Comparison of ENCODE assay signal across 10 cellular contexts in the genomic region with DNA sequence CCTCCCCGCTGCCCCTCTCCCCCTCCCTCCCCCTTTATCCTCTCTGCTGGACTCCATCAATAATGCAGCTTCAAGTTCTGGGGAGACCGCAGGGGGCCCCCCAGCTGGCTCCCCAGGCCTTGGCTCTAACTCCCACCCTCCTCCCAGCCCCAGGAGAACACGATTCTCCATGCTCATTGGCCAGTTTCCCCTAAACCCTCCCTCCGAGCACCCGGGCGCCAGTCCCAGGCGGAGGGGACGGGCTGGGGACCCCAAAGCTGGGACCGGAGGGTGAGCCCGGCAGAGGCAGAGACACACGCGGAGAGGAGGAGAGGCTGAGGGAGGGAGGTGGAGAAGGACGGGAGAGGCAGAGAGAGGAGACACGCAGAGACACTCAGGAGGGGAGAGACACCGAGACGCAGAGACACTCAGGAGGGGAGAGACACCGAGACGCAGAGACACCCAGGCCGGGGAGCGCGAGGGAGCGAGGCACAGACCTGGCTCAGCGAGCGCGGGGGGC. TPM values are rescaled to one million over a fixed set of nuclear protein-coding genes. Genes with fewer than 3 reads are reported as not detected.
A peak's percentile ranks its signal among the peaks of the same experiment; 100 is the strongest.
DNase-seq lines count a peak whose midpoint lies in the region; ATAC-seq and TF ChIP-seq lines count a peak whose summit lies in the region.
"Had no signal": no experiment of that assay in that cellular context is flagged by ENCODE, and none has a peak within 500 bp of the region (broad histone marks: within the 10 kb centered on the region; RNA-seq: fewer than 3 reads in every experiment).

A gene (plus strand): TSS at position 282 of the 499 bp plus-strand sequence. CDS start 441 bp downstream, outside the sequence.

- no peak for DNase-seq in activated naive CD8-positive, alpha-beta T cell treated with anti-CD3 and anti-CD28 coated beads, Interleukin-2, amount 50 U/mL, for 24 hours
- DNase-seq in skeletal muscle cell (ENCODE audit: low read depth), result no peak
- no peak for DNase-seq in NOMO-1 treated with dmso at 0.1 percent for 144 hours (lab: John Stamatoyannopoulos, UW; ENCODE audit: unreplicated experiment)
- no peak for DNase-seq in MV-4-11 (lab: John Stamatoyannopoulos, UW)
- DNase-seq in inferior parietal cortex (ENCODE audit: extremely low spot score), result no peak

- POLR2A ChIA-PET in HEK293 (lab: Yijun Ruan, JAX), result interaction anchor here (0.5 to 3.7 kb wide), 4 partner anchors 10 to 117 kb away, joined by 3 to 12 read pairs (median 3); a partner anchor contains a TSS

- TF ChIP-seq CTCF in HEK293 (tag by site-specific recombination; IDR thresholded peaks at IDR 0.05), result no peak

- H3K27ac ChIP-seq in HEK293 (ENCODE audit: extremely low read depth, low read depth, low read length), result no peak within 1 kb of the TSS
- no peak within 1 kb of the TSS for H3K27ac ChIP-seq in iPS-18a (ENCODE audit: low read length)
- H3K27ac ChIP-seq: HL-60 had no signal

- no peak within 1 kb of the TSS for H3K27ac Mint-ChIP-seq in activated naive CD8-positive, alpha-beta T cell treated with anti-CD3 and anti-CD28 coated beads, Interleukin-2, amount 50 U/mL, for 24 hours

- ATAC-seq in activated naive CD8-positive, alpha-beta T cell treated with anti-CD3 and anti-CD28 coated beads, Interleukin-2, amount 50 U/mL, for 24 hours, result no peak
- no peak for ATAC-seq in esophagus mucosa

- H3K36me3 ChIP-seq in HEK293 (ENCODE audit: control insufficient read depth in 2 of 2, insufficient read depth in 1 of 2, low read length in 2 of 2), result no peaks in the 10 kb centered on the region
- no peaks in the 10 kb centered on the region for H3K36me3 ChIP-seq in iPS-18a (ENCODE audit: control insufficient read depth, low read depth, low read length)

- H3K9me3 ChIP-seq in HEK293 (ENCODE audit: control insufficient read depth, insufficient read depth, low read depth, low read length) (no peaks in the 10 kb centered on the region), iPS-18a (ENCODE audit: control insufficient read depth, low read depth, low read length) (no peaks in the 10 kb centered on the region)

- H3K4me3 ChIP-seq in HEK293 (ENCODE audit: low read depth, low read length) (peak within 1 kb of the TSS; percentile 10; the same call in 1 of the 2 replicates), iPS-18a (ENCODE audit: low read length) (peak within 1 kb of the TSS; percentile 67), skeletal muscle cell (ENCODE audit: low read depth, low read length) (peak within 1 kb of the TSS; percentile 32)

- no peaks in the 10 kb centered on the region for H3K36me3 Mint-ChIP-seq in activated naive CD8-positive, alpha-beta T cell treated with anti-CD3 and anti-CD28 coated beads, Interleukin-2, amount 50 U/mL, for 24 hours (ENCODE audit: low read depth)

- peaks cover 54% of the 10 kb centered on the region for H3K27me3 ChIP-seq in iPS-18a (ENCODE audit: control insufficient read depth, insufficient read depth, low read length)

- no peak within 1 kb of the TSS for H3K9ac ChIP-seq in iPS-18a (ENCODE audit: low read length)

- peaks cover 39% of the 10 kb centered on the region for H3K27me3 Mint-ChIP-seq in activated naive CD8-positive, alpha-beta T cell treated with anti-CD3 and anti-CD28 coated beads, Interleukin-2, amount 50 U/mL, for 24 hours

- H3K4me1 Mint-ChIP-seq in activated naive CD8-positive, alpha-beta T cell treated with anti-CD3 and anti-CD28 coated beads, Interleukin-2, amount 50 U/mL, for 24 hours, result peaks cover 23% of the 10 kb centered on the region

- no peaks in the 10 kb centered on the region for H3K9me3 Mint-ChIP-seq in activated naive CD8-positive, alpha-beta T cell treated with anti-CD3 and anti-CD28 coated beads, Interleukin-2, amount 50 U/mL, for 24 hours

- CTCF ChIA-PET in HEK293 (lab: Yijun Ruan, JAX), result interaction anchor here (0.6 to 11.8 kb wide), 6 partner anchors 9 to 420 kb away, joined by 3 to 475 read pairs (median 154); a partner anchor contains a TSS

- H3K4me1 ChIP-seq in HEK293 (ENCODE audit: control insufficient read depth, insufficient read depth, low read length) (0 out of 2 replicates have a peak, but pooled peaks cover 3% of the 10 kb centered on the region), iPS-18a (ENCODE audit: control insufficient read depth, low read depth, low read length) (peaks cover 36% of the 10 kb centered on the region)

- peak within 1 kb of the TSS; percentile 45 for H3K4me3 Mint-ChIP-seq in activated naive CD8-positive, alpha-beta T cell treated with anti-CD3 and anti-CD28 coated beads, Interleukin-2, amount 50 U/mL, for 24 hours

TF ChIP-seq in HEK293, 187 proteins besides CTCF, POLR2A, EP300 and RAD21:
- TF ChIP-seq GLIS1 (tag by site-specific recombination; IDR thresholded peaks at IDR 0.05) (peak; percentile 87), ZNF558 (tag by site-specific recombination; IDR thresholded peaks at IDR 0.05) (no peak), ZXDB (tag by site-specific recombination; IDR thresholded peaks at IDR 0.05) (no peak), ZNF843 (tag by site-specific recombination; IDR thresholded peaks at IDR 0.05) (no peak), HOXA7 (CRISPR knock-in tag; IDR thresholded peaks at IDR 0.05; ENCODE audit: borderline replicate concordance) (no peak), ZNF354C (tag by site-specific recombination; IDR thresholded peaks at IDR 0.05; ENCODE audit: borderline replicate concordance, low read depth) (no peak), ZNF37A (tag by site-specific recombination; IDR thresholded peaks at IDR 0.05) (no peak), RBAK (tag by site-specific recombination; IDR thresholded peaks at IDR 0.05) (no peak), GLI2 (tag by site-specific recombination; IDR thresholded peaks at IDR 0.05; ENCODE audit: borderline replicate concordance, low read depth) (no peak), YY2 (tag by site-specific recombination; IDR thresholded peaks at IDR 0.05) (no peak), KLF9 (tag by site-specific recombination; IDR thresholded peaks at IDR 0.05; ENCODE audit: low read depth) (no peak), ZIC2 (tag by site-specific recombination; IDR thresholded peaks at IDR 0.05) (peak; percentile 82), ZNF514 (tag by site-specific recombination; IDR thresholded peaks at IDR 0.05) (no peak), GLIS2 (tag by site-specific recombination; IDR thresholded peaks at IDR 0.05) (0 out of 2 replicates have a peak, but pooled peaks have one; percentile 21), SP2 (tag by site-specific recombination; IDR thresholded peaks at IDR 0.05) (no peak), YY1 (tag by site-specific recombination; IDR thresholded peaks at IDR 0.05) (no peak), ZNF202 (tag by site-specific recombination; IDR thresholded peaks at IDR 0.05; ENCODE audit: borderline replicate concordance) (no peak)

RNA-seq across cellular contexts. Expression of the gene that starts here (rescaled TPM):
- total RNA-seq in esophagus mucosa, result 1.6 TPM
- total RNA-seq: bronchial epithelial cell had no signal

Comparison
In these comparisons a context has a peak if more than half of its experiments do, and no peak if none do; other contexts are left out.
1. H3K4me3 ChIP-seq: peak in every context shown above with its lines; median percentile 67 in iPS-18a; 32 in skeletal muscle cell; 10 in HEK293.